9 cellular contexts compared by ENCODE assay signal in the genomic region with DNA sequence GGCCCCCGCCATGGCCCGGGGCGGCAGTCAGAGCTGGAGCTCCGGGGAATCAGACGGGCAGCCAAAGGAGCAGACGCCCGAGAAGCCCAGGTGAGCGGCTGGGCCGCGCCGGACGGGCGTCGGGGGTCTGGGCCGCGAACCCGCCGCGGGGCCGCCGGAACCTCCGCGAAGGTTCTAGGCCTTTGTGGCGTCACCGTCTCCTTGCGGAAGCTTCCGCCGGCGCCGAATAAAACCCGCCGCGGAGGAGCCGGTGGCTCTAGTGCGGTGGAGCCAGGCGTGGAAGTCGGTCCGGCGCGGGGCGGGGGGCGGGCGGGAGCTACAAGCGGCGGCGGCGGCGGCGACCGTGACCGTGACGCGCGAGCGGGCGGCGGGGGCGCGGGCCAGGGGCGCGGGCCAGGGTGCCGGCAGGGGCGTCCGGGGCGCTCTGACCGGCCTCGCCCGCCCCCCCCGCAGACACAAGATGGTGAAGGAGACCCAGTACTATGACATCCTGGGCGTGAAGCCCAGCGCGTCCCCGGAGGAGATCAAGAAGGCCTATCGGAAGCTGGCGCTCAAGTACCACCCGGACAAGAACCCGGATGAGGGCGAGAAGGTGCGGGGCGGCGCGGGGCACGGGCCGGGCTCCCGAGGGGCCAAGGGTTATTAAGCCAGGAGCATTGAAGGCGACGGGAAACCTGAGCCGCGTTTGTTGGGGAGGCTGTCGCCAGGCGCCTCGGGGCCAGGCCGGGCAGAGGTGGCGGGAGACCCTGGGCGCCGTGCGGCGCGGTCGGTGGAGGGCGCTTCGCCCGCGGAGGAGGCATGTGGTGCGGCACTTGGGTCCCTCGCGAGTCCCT. TPM values are rescaled to one million over a fixed set of nuclear protein-coding genes. Genes with fewer than 3 reads are reported as not detected.
DNase-seq lines count a peak whose midpoint lies in the region; ATAC-seq and TF ChIP-seq lines count a peak whose summit lies in the region.
"Had no signal": no experiment of that assay in that cellular context is flagged by ENCODE, and none has a peak within 500 bp of the region (broad histone marks: within the 10 kb centered on the region; RNA-seq: fewer than 3 reads in every experiment).

A gene (plus strand): TSS at position 259 of the 833 bp plus-strand sequence. CDS start 202 bp downstream, at position 461.

- intact Hi-C loops in Right ventricle myocardium superior (cut with DNase I) (no loop called here), tibial artery (cut with DNase I; ENCODE audit: low total_unique reads) (loop anchor here (10.0 kb wide), 1 partner anchor 610 kb away; a partner anchor contains a TSS)

- H3K4me2 ChIP-seq in OCI-LY3 (ENCODE audit: low read length) = peak within 1 kb of the TSS; percentile 16
- H3K4me2 ChIP-seq: KMS-11 had no signal

- no peaks in the 10 kb centered on the region for H3K9me3 ChIP-seq in OCI-LY3 (ENCODE audit: insufficient read depth, low read length)
- no peaks in the 10 kb centered on the region for H3K9me3 ChIP-seq in tibial artery

- no peak for TF ChIP-seq CTCF in OCI-LY3 (IDR thresholded peaks at IDR 0.05; ENCODE audit: low read depth, low read length)
- no peak for TF ChIP-seq CTCF in progenitor cell of endocrine pancreas (IDR thresholded peaks at IDR 0.05; ENCODE audit: unreplicated experiment)
- TF ChIP-seq CTCF in tibial artery (IDR thresholded peaks at IDR 0.05) = no peak

- H3K4me1 ChIP-seq in OCI-LY3 (ENCODE audit: low read length) (no peaks in the 10 kb centered on the region), tibial artery (peaks cover 0 to 29% (median 20%) of the 10 kb centered on the region in 4 donors)

- no peaks in the 10 kb centered on the region for H4K20me1 ChIP-seq in OCI-LY3 (ENCODE audit: insufficient read depth, low read length)

- DNase-seq in EL (peak; percentile 34), Right ventricle myocardium superior (peak; percentile 85), progenitor cell of endocrine pancreas (ENCODE audit: low spot score, unreplicated experiment) (no peak), tibial artery (peak; percentile 53 to 73), NCI-H2029 treated with DMSO at 0.1 percent for 48 hours (lab: John Stamatoyannopoulos, UW) (no peak)
- peak; percentile 63 to 68 for DNase-seq in activated naive CD4-positive, alpha-beta T cell treated with anti-CD3 and anti-CD28 coated beads, Interleukin-2, amount 50 U/mL, for 72 hours (ENCODE audit: low spot score in 2 of 2)

- no peaks in the 10 kb centered on the region for H3K9me3 Mint-ChIP-seq in activated naive CD4-positive, alpha-beta T cell treated with anti-CD3 and anti-CD28 coated beads, Interleukin-2, amount 50 U/mL, for 72 hours
- no peaks in the 10 kb centered on the region for H3K9me3 Mint-ChIP-seq in progenitor cell of endocrine pancreas (ENCODE audit: low read depth)

- H3K27me3 ChIP-seq in OCI-LY3 (ENCODE audit: low read depth, low read length) (peaks cover 3% of the 10 kb centered on the region; the same call in 1 of the 2 replicates), tibial artery (no peaks in the 10 kb centered on the region)

- peak within 1 kb of the TSS; percentile 9; the same call in 1 of the 2 replicates for H3K4me3 ChIP-seq in OCI-LY3 (ENCODE audit: low read length)
- H3K4me3 ChIP-seq in tibial artery = peak within 1 kb of the TSS; percentile 60 to 66

- H2AFZ ChIP-seq in OCI-LY3 (ENCODE audit: low read depth, low read length) = peak within 1 kb of the TSS; percentile 47; the same call in 1 of the 2 replicates

- ATAC-seq in activated naive CD4-positive, alpha-beta T cell treated with anti-CD3 and anti-CD28 coated beads, Interleukin-2, amount 50 U/mL, for 72 hours = peak; percentile 72 to 77
- ATAC-seq in Right ventricle myocardium superior (ENCODE audit: poor library complexity) (peak; percentile 55), HG03196 (IDR thresholded peaks at IDR 0.05; ENCODE audit: unreplicated experiment) (no peak)

- H3K27ac Mint-ChIP-seq in activated naive CD4-positive, alpha-beta T cell treated with anti-CD3 and anti-CD28 coated beads, Interleukin-2, amount 50 U/mL, for 72 hours = peak within 1 kb of the TSS; percentile 89 to 93
- peak within 1 kb of the TSS; percentile 45 for H3K27ac Mint-ChIP-seq in progenitor cell of endocrine pancreas

- H3K79me2 ChIP-seq in OCI-LY3 (ENCODE audit: low read length) = no peaks in the 10 kb centered on the region

- H3K4me1 Mint-ChIP-seq in progenitor cell of endocrine pancreas (ENCODE audit: low read depth) = no peaks in the 10 kb centered on the region

- no peak within 1 kb of the TSS for H3K9ac ChIP-seq in OCI-LY3 (ENCODE audit: low read length)
- H3K9ac ChIP-seq: KMS-11 had no signal

- H3K36me3 ChIP-seq in OCI-LY3 (replicated peaks; ENCODE audit: low read depth, low read length) = no peaks in the 10 kb centered on the region
- H3K36me3 ChIP-seq in tibial artery = no peaks in the 10 kb centered on the region

- H3K4me3 Mint-ChIP-seq in progenitor cell of endocrine pancreas (ENCODE audit: low read depth) = peak within 1 kb of the TSS; percentile 45

- H3K36me3 Mint-ChIP-seq in activated naive CD4-positive, alpha-beta T cell treated with anti-CD3 and anti-CD28 coated beads, Interleukin-2, amount 50 U/mL, for 72 hours = peaks cover 0 to 10% of the 10 kb centered on the region in 2 donors
- no peaks in the 10 kb centered on the region for H3K36me3 Mint-ChIP-seq in progenitor cell of endocrine pancreas (ENCODE audit: insufficient read depth)

- no peak within 1 kb of the TSS for H3K27ac ChIP-seq in OCI-LY3 (ENCODE audit: low read length)
- peak within 1 kb of the TSS; percentile 68 to 70 for H3K27ac ChIP-seq in tibial artery
- H3K27ac ChIP-seq: KMS-11 had no signal

- peaks cover 10% of the 10 kb centered on the region for H3K27me3 Mint-ChIP-seq in progenitor cell of endocrine pancreas

RNA-seq across cellular contexts. Expression of the gene that starts here (rescaled TPM):
- total RNA-seq in activated naive CD4-positive, alpha-beta T cell treated with anti-CD3 and anti-CD28 coated beads, Interleukin-2, amount 50 U/mL, for 72 hours = 10 to 100 TPM; 39.0 to 57.1 TPM
- total RNA-seq in Right ventricle myocardium superior = 79.9 TPM
- 4.6 and 4.8 TPM in 2 replicates for total RNA-seq in progenitor cell of endocrine pancreas

Comparison
In these comparisons a context has a peak if more than half of its experiments do, and no peak if none do; other contexts are left out.
1. DNase-seq: peak in EL (single experiment), activated naive CD4-positive, alpha-beta T cell treated with anti-CD3 and anti-CD28 coated beads, Interleukin-2, amount 50 U/mL, for 72 hours (2 of 2), Right ventricle myocardium superior (single experiment) and tibial artery (2 of 2); none in progenitor cell of endocrine pancreas (single experiment) and NCI-H2029 treated with DMSO at 0.1 percent for 48 hours (single experiment).